Comparison of ENCODE assay signal across 1 cellular context in genomic region chr14:24924544-24924943, GRCh38.
TF ChIP-seq lines count a peak whose summit lies in the region.

No MANE protein-coding gene starts in this region.

TF ChIP-seq in GM23338, 12 proteins besides CTCF, POLR2A, EP300 and RAD21 (continued from another document):
- TF ChIP-seq POLR2AphosphoS5 (IDR thresholded peaks at IDR 0.05; ENCODE audit: low read depth) = no peak
- no peak for TF ChIP-seq NANOG (IDR thresholded peaks at IDR 0.05; ENCODE audit: borderline replicate concordance)
- no peak for TF ChIP-seq ZNF114 (CRISPR knock-in tag; IDR thresholded peaks at IDR 0.05)
- no peak for TF ChIP-seq EZH2 (IDR thresholded peaks at IDR 0.05; ENCODE audit: low read depth, unreplicated experiment)
